ENCODE assay signal across 9 cellular contexts in genomic region chr3:133894334-133895207, GRCh38. TPM values are rescaled to one million over a fixed set of nuclear protein-coding genes. Genes with fewer than 3 reads are reported as not detected.
A peak's percentile ranks its signal among the peaks of the same experiment; 100 is the strongest.
DNase-seq lines count a peak whose midpoint lies in the region; ATAC-seq, FAIRE-seq and TF ChIP-seq lines count a peak whose summit lies in the region.
"Had no signal": no experiment of that assay in that cellular context is flagged by ENCODE, and none has a peak within 500 bp of the region (broad histone marks: within the 10 kb centered on the region; RNA-seq: fewer than 3 reads in every experiment).

No MANE protein-coding gene starts in this region.

- TF ChIP-seq POLR2A in gastroesophageal sphincter (IDR thresholded peaks at IDR 0.05) = no peak

- TF ChIP-seq CTCF in gastroesophageal sphincter (IDR thresholded peaks at IDR 0.05) (no peak), pancreas (IDR thresholded peaks at IDR 0.05) (no peak)

- no CpG with 5 or more reads among the region's 52 CpGs for WGBS in gastroesophageal sphincter (ENCODE audit: low coverage in 1 of 2), 2 donors
- 12 to 29% methylated on average over 26 to 52 of the region's 52 CpGs for WGBS in pancreas, 2 donors

- intact Hi-C loops in pancreas (cut with DNase I) = no loop called here

- no peak for TF ChIP-seq EP300 in gastroesophageal sphincter (IDR thresholded peaks at IDR 0.05)

- FAIRE-seq in pancreas (lab: Jason Lieb, UNC) = no peak
- no peak for FAIRE-seq in RCC 7860 (lab: Jason Lieb, UNC)

- H3K27ac ChIP-seq in gastroesophageal sphincter (peak overlapping the region in 1 of 4 donors; percentile 76), pancreas (no peak overlapping the region)

- H3K9me3 ChIP-seq in NT2/D1 (ENCODE audit: insufficient read depth, low read length) (no peaks in the 10 kb centered on the region), gastroesophageal sphincter (no peaks in the 10 kb centered on the region), pancreas (no peaks in the 10 kb centered on the region)

- H3K27me3 ChIP-seq in NT2/D1 (ENCODE audit: insufficient read depth, insufficient read length) (peaks cover 35% of the 10 kb centered on the region), gastroesophageal sphincter (peaks cover 4% of the 10 kb centered on the region), pancreas (no peaks in the 10 kb centered on the region)

- H3K36me3 ChIP-seq in NT2/D1 (ENCODE audit: insufficient read depth, insufficient read length, low read length) (no peaks in the 10 kb centered on the region), gastroesophageal sphincter (no peaks in the 10 kb centered on the region), pancreas (no peaks in the 10 kb centered on the region)

- H3K4me3 ChIP-seq in NT2/D1 (ENCODE audit: insufficient read length, low read depth) (peak overlapping the region; percentile 53), gastroesophageal sphincter (peak overlapping the region; percentile 69 to 83), pancreas (peak overlapping the region; percentile 57 to 74 (median 66))

- H3K4me1 ChIP-seq in NT2/D1 (ENCODE audit: insufficient read depth, insufficient read length) (peaks cover 17% of the 10 kb centered on the region), gastroesophageal sphincter (peaks cover 0 to 27% (median 10%) of the 10 kb centered on the region in 3 donors), pancreas (peaks cover 0 to 4% (median 0%) of the 10 kb centered on the region in 3 donors)

- peak; percentile 6 for ATAC-seq in gastroesophageal sphincter
- peak; percentile 47 to 67 (median 63) for ATAC-seq in pancreas
- no peak for ATAC-seq in HG02884 (IDR thresholded peaks at IDR 0.05; ENCODE audit: unreplicated experiment)

- DNase-seq in ELF-1 (ENCODE audit: low read depth, low spot score) (peak; percentile 58), NT2/D1 (ENCODE audit: low read depth, low spot score) (no peak), pancreas (peak in 4 of 6 donors; percentile 20 to 78 (median 59)), SHP77 treated with DMSO at 0.1 percent for 48 hours (lab: John Stamatoyannopoulos, UW) (no peak), RCC 7860 (ENCODE audit: low spot score) (no peak)
- no peak for DNase-seq in activated CD4-positive, CD25-positive, alpha-beta regulatory T cell treated with anti-CD3 and anti-CD28 coated beads, Interleukin-2, amount 50 U/mL, for 72 hours
- DNase-seq: NCI-H187 treated with DMSO at 0.1 percent for 48 hours had no signal

- peak overlapping the region; percentile 68 for H3K9ac ChIP-seq in NT2/D1 (ENCODE audit: insufficient read length, low read depth)

RNA-seq across cellular contexts. Expression of gene RAB6B, which starts 1.1 kb away (rescaled TPM):
- total RNA-seq in gastroesophageal sphincter (10 to 100 TPM in 2 of 4 donors, 1 to 10 TPM in 2; 5.0 to 16.1 (median 8.7) TPM), pancreas (1 to 10 TPM; 1.8 to 9.2 (median 5.4) TPM)
- polyA plus RNA-seq in pancreas = 1 to 10 TPM; 1.6 to 3.1 TPM

Comparison
In these comparisons a context has a peak if more than half of its experiments do, and no peak if none do; other contexts are left out.
1. DNase-seq: peak in ELF-1 (single experiment) and pancreas (4 of 6); none in NT2/D1 (single experiment), SHP77 treated with DMSO at 0.1 percent for 48 hours (single experiment), RCC 7860 (single experiment) and activated CD4-positive, CD25-positive, alpha-beta regulatory T cell treated with anti-CD3 and anti-CD28 coated beads, Interleukin-2, amount 50 U/mL, for 72 hours (single experiment).
2. Peak in every context shown above with its lines, with median percentiles within 50 percentile points of each other: H3K4me3 ChIP-seq.